Comparison of ENCODE assay signal across 1 cellular context in genomic region chr21:38244407-38244787, GRCh38.
TF ChIP-seq lines count a peak whose summit lies in the region.

No MANE protein-coding gene starts in this region.

TF ChIP-seq in GM12878, 131 proteins besides CTCF, POLR2A, EP300 and RAD21:
- no peak for TF ChIP-seq NR2C1 (IDR thresholded peaks at IDR 0.05)
- TF ChIP-seq, protein P1, sequence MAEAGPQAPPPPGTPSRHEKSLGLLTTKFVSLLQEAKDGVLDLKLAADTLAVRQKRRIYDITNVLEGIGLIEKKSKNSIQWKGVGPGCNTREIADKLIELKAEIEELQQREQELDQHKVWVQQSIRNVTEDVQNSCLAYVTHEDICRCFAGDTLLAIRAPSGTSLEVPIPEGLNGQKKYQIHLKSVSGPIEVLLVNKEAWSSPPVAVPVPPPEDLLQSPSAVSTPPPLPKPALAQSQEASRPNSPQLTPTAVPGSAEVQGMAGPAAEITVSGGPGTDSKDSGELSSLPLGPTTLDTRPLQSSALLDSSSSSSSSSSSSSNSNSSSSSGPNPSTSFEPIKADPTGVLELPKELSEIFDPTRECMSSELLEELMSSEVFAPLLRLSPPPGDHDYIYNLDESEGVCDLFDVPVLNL (IDR thresholded peaks at IDR 0.05; ENCODE audit: low read depth, low read length): no peak
- TF ChIP-seq HDAC6 (IDR thresholded peaks at IDR 0.05; ENCODE audit: unreplicated experiment): no peak
- TF ChIP-seq CHD2 (IDR thresholded peaks at IDR 0.05; ENCODE audit: borderline replicate concordance, low read depth, low read length): no peak
- TF ChIP-seq EZH2 (IDR thresholded peaks at IDR 0.05; ENCODE audit: borderline replicate concordance, control insufficient read depth, low read depth, low read length): no peak
- TF ChIP-seq CREM (IDR thresholded peaks at IDR 0.05; ENCODE audit: low read depth): no peak
- TF ChIP-seq, protein P2, sequence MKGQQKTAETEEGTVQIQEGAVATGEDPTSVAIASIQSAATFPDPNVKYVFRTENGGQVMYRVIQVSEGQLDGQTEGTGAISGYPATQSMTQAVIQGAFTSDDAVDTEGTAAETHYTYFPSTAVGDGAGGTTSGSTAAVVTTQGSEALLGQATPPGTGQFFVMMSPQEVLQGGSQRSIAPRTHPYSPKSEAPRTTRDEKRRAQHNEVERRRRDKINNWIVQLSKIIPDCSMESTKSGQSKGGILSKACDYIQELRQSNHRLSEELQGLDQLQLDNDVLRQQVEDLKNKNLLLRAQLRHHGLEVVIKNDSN (IDR thresholded peaks at IDR 0.05; ENCODE audit: borderline replicate concordance, extremely low read length, insufficient read depth, low read depth, low read length): no peak
- TF ChIP-seq ZNF207 (IDR thresholded peaks at IDR 0.05; ENCODE audit: borderline replicate concordance): no peak
- no peak for TF ChIP-seq EED (IDR thresholded peaks at IDR 0.05; ENCODE audit: low read depth)
- no peak for TF ChIP-seq SREBF2 (IDR thresholded peaks at IDR 0.05; ENCODE audit: low read length)
TF ChIP-seq in GM12878: peak in this region for 0.
